ENCODE assay signal across 8 cellular contexts in the genomic region with DNA sequence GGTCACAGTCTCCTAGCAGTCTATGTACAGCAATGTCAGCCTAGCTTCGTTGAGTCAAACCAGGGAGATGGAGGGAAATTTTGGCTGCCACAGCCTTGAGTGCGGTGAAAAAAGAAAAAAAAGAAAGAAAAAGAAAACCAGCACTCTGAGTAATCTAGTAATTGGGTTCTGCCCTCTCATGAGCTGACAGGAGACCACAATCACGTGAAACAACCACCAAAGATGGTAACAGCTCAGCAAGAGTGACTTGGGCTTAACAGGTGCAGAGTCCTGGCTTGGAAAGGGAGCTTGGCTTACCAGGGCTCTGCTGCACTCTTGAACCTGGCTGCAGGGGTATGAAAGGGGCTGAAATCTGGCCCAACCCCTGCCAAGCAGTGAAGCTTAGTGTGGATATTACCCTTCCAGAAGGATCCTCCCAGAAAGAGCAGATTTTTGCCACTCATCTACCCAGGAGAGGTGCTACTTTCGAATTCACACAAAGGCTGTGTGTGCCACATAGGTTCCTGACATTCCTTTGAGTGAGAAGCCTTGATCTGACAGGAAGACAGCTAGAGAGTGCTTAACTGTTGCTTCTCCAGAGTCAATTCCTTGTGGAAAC.
A peak's percentile ranks its signal among the peaks of the same experiment; 100 is the strongest.
DNase-seq lines count a peak whose midpoint lies in the region; TF ChIP-seq lines count a peak whose summit lies in the region.

No MANE protein-coding gene starts in this region.

- H3K9me3 Mint-ChIP-seq in MCF 10A (ENCODE audit: unreplicated experiment): peaks cover 7% of the 10 kb centered on the region

- POLR2A ChIA-PET in MCF 10A (lab: Yijun Ruan, JAX): interaction anchor here (0.6 to 0.9 kb wide), 2 partner anchors 9 to 229 kb away, joined by 3 to 5 read pairs; no protein-coding TSS in a partner anchor

- intact Hi-C loops in MCF 10A (cut with micrococcal nuclease): no loop called here
- intact Hi-C loops in breast epithelium (cut with DNase I; ENCODE audit: low total_unique reads): no loop called here
- intact Hi-C loops in prostate gland (cut with DNase I): no loop called here

- H3K36me3 Mint-ChIP-seq in MCF 10A (ENCODE audit: insufficient read depth, unreplicated experiment): no peaks in the 10 kb centered on the region

- DNase-seq in MCF 10A (ENCODE audit: unreplicated experiment) (no peak), breast epithelium (ENCODE audit: low spot score in 2 of 2) (no peak), glomerular visceral epithelial cell (ENCODE audit: extremely low spot score) (no peak), NCI-H2171 treated with DMSO at 0.1 percent for 48 hours (lab: John Stamatoyannopoulos, UW) (no peak), prostate gland (ENCODE audit: low spot score) (no peak)
- DNase-seq in activated gamma-delta T cell treated with anti-CD3 and anti-CD28 coated beads, Interleukin-2, amount 50 U/mL, for 16 hours (ENCODE audit: low read depth): peak; percentile 54
- peak; percentile 23 to 39 for DNase-seq in stimulated activated CD4-positive, alpha-beta T cell treated with anti-CD3 and anti-CD28 coated beads, Interleukin-1b, Interleukin-23, amount 100 ng/mL, for 4 hours (ENCODE audit: low read depth in 2 of 2)

- H3K4me3 ChIP-seq in breast epithelium (no peak overlapping the region), prostate gland (no peak overlapping the region)

- no TSS peak for BruUV-seq in MCF 10A (replicated peaks; lab: Mats Ljungman, UMichigan)

- peak overlapping the region; percentile 49 for H3K27ac Mint-ChIP-seq in MCF 10A (ENCODE audit: low read depth, unreplicated experiment)

- H3K36me3 ChIP-seq in breast epithelium (no peaks in the 10 kb centered on the region), KOPT-K1 (ENCODE audit: insufficient read depth, low read length) (no peaks in the 10 kb centered on the region), prostate gland (no peaks in the 10 kb centered on the region)

- TF ChIP-seq CTCF in MCF 10A (IDR thresholded peaks at IDR 0.05; ENCODE audit: unreplicated experiment) (no peak), breast epithelium (IDR thresholded peaks at IDR 0.05) (no peak), prostate gland (IDR thresholded peaks at IDR 0.05) (no peak)

- no peak overlapping the region for H3K4me3 Mint-ChIP-seq in MCF 10A (ENCODE audit: unreplicated experiment)

- H3K4me1 ChIP-seq in breast epithelium (no peaks in the 10 kb centered on the region), prostate gland (replicated peaks) (no peaks in the 10 kb centered on the region)

- H3K4me1 Mint-ChIP-seq in MCF 10A (ENCODE audit: insufficient read depth, unreplicated experiment): peaks cover 45% of the 10 kb centered on the region

- no peak for TF ChIP-seq POLR2A in breast epithelium (IDR thresholded peaks at IDR 0.05)
- no peak for TF ChIP-seq POLR2A in prostate gland (IDR thresholded peaks at IDR 0.05)

- CTCF ChIA-PET in MCF 10A (lab: Yijun Ruan, JAX): interaction anchor here (0.8 to 1.5 kb wide), 6 partner anchors 9 to 365 kb away, joined by 3 to 4 read pairs (median 4); no protein-coding TSS in a partner anchor

- no peaks in the 10 kb centered on the region for H3K9me3 ChIP-seq in breast epithelium
- no peaks in the 10 kb centered on the region for H3K9me3 ChIP-seq in KOPT-K1 (ENCODE audit: insufficient read depth, low read length, poor library complexity, severe bottlenecking)
- no peaks in the 10 kb centered on the region for H3K9me3 ChIP-seq in prostate gland

- H3K27ac ChIP-seq in breast epithelium (no peak overlapping the region), KOPT-K1 (ENCODE audit: low read depth, low read length, poor library complexity, severe bottlenecking) (peak overlapping the region; percentile 55), prostate gland (no peak overlapping the region)

- WGBS in prostate gland: 89% methylated on average over 4 of the region's 4 CpGs

- no peaks in the 10 kb centered on the region for H3K27me3 Mint-ChIP-seq in MCF 10A (ENCODE audit: insufficient read depth, unreplicated experiment)

- no peaks in the 10 kb centered on the region for H3K27me3 ChIP-seq in breast epithelium
- no peaks in the 10 kb centered on the region for H3K27me3 ChIP-seq in prostate gland (replicated peaks; ENCODE audit: insufficient read depth)

Comparison
In these comparisons a context has a peak if more than half of its experiments do, and no peak if none do; other contexts are left out.
1. DNase-seq: peak in activated gamma-delta T cell treated with anti-CD3 and anti-CD28 coated beads, Interleukin-2, amount 50 U/mL, for 16 hours (single experiment) and stimulated activated CD4-positive, alpha-beta T cell treated with anti-CD3 and anti-CD28 coated beads, Interleukin-1b, Interleukin-23, amount 100 ng/mL, for 4 hours (2 of 2); none in MCF 10A (single experiment), breast epithelium (0 of 2), glomerular visceral epithelial cell (single experiment), NCI-H2171 treated with DMSO at 0.1 percent for 48 hours (single experiment) and prostate gland (single experiment).